Comparison of ENCODE assay signal across 14 cellular contexts in genomic region chr3:49668861-49669260, GRCh38. TPM values are rescaled to one million over a fixed set of nuclear protein-coding genes. Genes with fewer than 3 reads are reported as not detected.
A peak's percentile ranks its signal among the peaks of the same experiment; 100 is the strongest.
DNase-seq lines count a peak whose midpoint lies in the region; ATAC-seq, FAIRE-seq and TF ChIP-seq lines count a peak whose summit lies in the region.
"Had no signal": no experiment of that assay in that cellular context is flagged by ENCODE, and none has a peak within 500 bp of the region (broad histone marks: within the 10 kb centered on the region; RNA-seq: fewer than 3 reads in every experiment).

No MANE protein-coding gene starts in this region.

- H3K4me1 ChIP-seq in BLaER1 (peaks cover 42% of the 10 kb centered on the region), kidney (ENCODE audit: control insufficient read depth in 1 of 2, insufficient read depth in 1 of 2, low read depth in 1 of 2, low read length in 2 of 2) (peaks cover 23 to 33% of the 10 kb centered on the region in 2 donors)

- 0 out of 2 replicates have a peak overlapping the region, but pooled peaks have one; percentile 17 for H3K4me2 ChIP-seq in BLaER1

- ATAC-seq in HG02571 (IDR thresholded peaks at IDR 0.05; ENCODE audit: unreplicated experiment), result no peak
- ATAC-seq in HG02678 (IDR thresholded peaks at IDR 0.05; ENCODE audit: unreplicated experiment), result no peak
- ATAC-seq in HG02840 (IDR thresholded peaks at IDR 0.05; ENCODE audit: low FRiP score, unreplicated experiment), result no peak
- ATAC-seq: gastroesophageal sphincter had no signal

- no peak overlapping the region for H3K9ac ChIP-seq in BLaER1
- no peak overlapping the region for H3K9ac ChIP-seq in kidney (ENCODE audit: low read length in 2 of 2)

- FAIRE-seq in kidney (lab: Jason Lieb, UNC), result no peak
- FAIRE-seq: endometrium had no signal

- H3K4me3 ChIP-seq in BLaER1 (no peak overlapping the region), kidney (ENCODE audit: low read length in 2 of 2) (no peak overlapping the region)
- H3K4me3 ChIP-seq: gastroesophageal sphincter, tibial artery had no signal

- H3K27ac ChIP-seq in BLaER1 (no peak overlapping the region), kidney (ENCODE audit: low read depth in 2 of 2, low read length in 2 of 2) (no peak overlapping the region)
- H3K27ac ChIP-seq: gastroesophageal sphincter, tibial artery had no signal

- DNase-seq in RPMI7951 (ENCODE audit: low read depth), result peak; percentile 20
- peak; percentile 71 for DNase-seq in kidney
- DNase-seq: activated CD4-positive, CD25-positive, alpha-beta regulatory T cell; activated naive CD4-positive, alpha-beta T cell treated with anti-CD3 and anti-CD28 coated beads for 36 hours; caudate nucleus; NCI-H1092 treated with DMSO at 0.1 percent for 48 hours; NCI-H345; tibial artery had no signal

- no peaks in the 10 kb centered on the region for H3K9me3 ChIP-seq in BLaER1
- no peaks in the 10 kb centered on the region for H3K9me3 ChIP-seq in kidney (ENCODE audit: control insufficient read depth in 1 of 2, low read length in 2 of 2)
- H3K9me3 ChIP-seq: gastroesophageal sphincter, tibial artery had no signal

- H3K27me3 ChIP-seq in BLaER1, result no peaks in the 10 kb centered on the region

- H4K20me1 ChIP-seq in BLaER1, result peaks cover 13% of the 10 kb centered on the region; the same call in 1 of the 2 replicates

- H3K36me3 ChIP-seq in BLaER1, result no peaks in the 10 kb centered on the region
- no peaks in the 10 kb centered on the region for H3K36me3 ChIP-seq in kidney (ENCODE audit: control insufficient read depth in 1 of 2, insufficient read depth in 2 of 2, low read length in 2 of 2)
- H3K36me3 ChIP-seq: gastroesophageal sphincter, tibial artery had no signal

- intact Hi-C loops in kidney (cut with DNase I), result loop anchor here (10.0 kb wide), 1 partner anchor 124 kb away; no protein-coding TSS in a partner anchor

- no peak for TF ChIP-seq CTCF in kidney (IDR thresholded peaks at IDR 0.05; ENCODE audit: borderline replicate concordance, extremely low read depth, insufficient read depth)

RNA-seq across cellular contexts. Expression of gene APEH, which starts 5.3 kb away (rescaled TPM):
- 103 and 108 TPM in 2 replicates for total RNA-seq in RPMI7951 (2014; rRNA removed; shearing (Covaris generic))
- 143 TPM for total RNA-seq in kidney
- 138 TPM for polyA plus RNA-seq in kidney (ENCODE audit: insufficient read depth, low read depth, low replicate concordance)

RNA-seq across cellular contexts. Expression of gene MST1, which starts 20.4 kb away (rescaled TPM):
- 0.88 and 3.4 TPM in 2 replicates for total RNA-seq in RPMI7951 (2014; rRNA removed; shearing (Covaris generic))
- 77.3 TPM for total RNA-seq in kidney
- polyA plus RNA-seq in kidney (ENCODE audit: insufficient read depth, low read depth, low replicate concordance), result 152 TPM

RNA-seq across cellular contexts. Expression of gene RNF123, which starts 20.5 kb away (rescaled TPM):
- total RNA-seq in RPMI7951 (2014; rRNA removed; shearing (Covaris generic)), result 11.0 and 17.4 TPM in 2 replicates
- total RNA-seq in kidney, result 43.7 TPM
- 41.7 TPM for polyA plus RNA-seq in kidney (ENCODE audit: insufficient read depth, low read depth, low replicate concordance)

RNA-seq across cellular contexts. Expression of gene AMIGO3, which starts 50.6 kb away (rescaled TPM):
- total RNA-seq in RPMI7951 (2014; rRNA removed; shearing (Covaris generic)), result 1.1 and 4.3 TPM in 2 replicates
- not detected for total RNA-seq in kidney
- 0.73 TPM for polyA plus RNA-seq in kidney (ENCODE audit: insufficient read depth, low read depth, low replicate concordance)
- total RNA-seq: activated naive CD4-positive, alpha-beta T cell treated with anti-CD3 and anti-CD28 coated beads for 36 hours had no signal

RNA-seq across cellular contexts. Expression of gene GMPPB, which starts 54.9 kb away (rescaled TPM):
- total RNA-seq in RPMI7951 (2014; rRNA removed; shearing (Covaris generic)), result 28.5 and 49.1 TPM in 2 replicates
- total RNA-seq in kidney, result 37.4 TPM
- polyA plus RNA-seq in kidney (ENCODE audit: insufficient read depth, low read depth, low replicate concordance), result 25.0 TPM

Comparison
In these comparisons a context has a peak if more than half of its experiments do, and no peak if none do; other contexts are left out.
1. RNA of gene MST1, which starts 20.4 kb away (total RNA-seq): 77.3 TPM in kidney (single experiment); 0.88 to 3.4 TPM in RPMI7951; every median in the first group is over 10 times any median in the second.